In the genomic region with DNA sequence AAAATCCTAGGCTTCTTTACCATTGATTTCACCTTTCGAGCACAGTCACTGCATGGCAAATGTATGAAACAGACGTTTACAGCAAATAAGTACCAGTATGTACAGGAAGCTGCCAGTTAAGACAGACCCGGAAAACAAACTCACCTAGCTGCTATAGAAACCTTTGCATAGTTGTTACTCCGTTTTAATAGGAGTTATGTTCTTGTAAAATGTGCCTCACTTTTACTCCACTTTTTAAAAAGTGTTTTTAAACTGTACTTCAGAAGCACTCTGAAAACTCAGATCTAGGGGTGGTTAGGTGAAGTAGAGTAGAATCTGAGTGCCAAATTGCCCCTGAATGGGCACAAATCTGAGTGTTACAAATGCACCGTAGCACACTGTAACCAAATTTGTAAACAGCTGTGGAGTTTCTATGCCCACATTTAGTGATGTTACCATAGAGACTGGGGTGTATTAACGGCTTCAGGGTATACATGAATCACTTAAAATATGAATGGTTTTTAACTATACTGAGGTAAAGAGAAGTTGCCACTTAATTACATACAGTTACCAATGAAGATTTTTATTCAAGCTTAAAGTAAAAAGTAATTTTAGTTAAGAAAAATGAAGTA, we compare ENCODE assay signal across 12 cellular contexts. TPM values are rescaled to one million over a fixed set of nuclear protein-coding genes. Genes with fewer than 3 reads are reported as not detected.
DNase-seq lines count a peak whose midpoint lies in the region; ATAC-seq and TF ChIP-seq lines count a peak whose summit lies in the region.
"Had no signal": no experiment of that assay in that cellular context is flagged by ENCODE, and none has a peak within 500 bp of the region (broad histone marks: within the 10 kb centered on the region; RNA-seq: fewer than 3 reads in every experiment).

No MANE protein-coding gene starts in this region.

- peaks cover 70% of the 10 kb centered on the region for H3K36me3 Mint-ChIP-seq in activated naive CD4-positive, alpha-beta T cell treated with anti-CD3 and anti-CD28 coated beads, Interleukin-2, amount 10 ng/mL, durations not matched to agents 7 days and 5 days
- peaks cover 96% of the 10 kb centered on the region for H3K36me3 Mint-ChIP-seq in stimulated activated effector memory CD8-positive, alpha-beta T cell treated with anti-CD3 and anti-CD28 coated beads, Interleukin-12 subunit alpha, Interleukin-12 subunit beta, amount 100 ng/mL, for 72 hours

- POLR2A ChIA-PET in Panc1 (lab: Charles Lee), result no interaction called here

- H3K27ac Mint-ChIP-seq in activated naive CD4-positive, alpha-beta T cell treated with anti-CD3 and anti-CD28 coated beads, Interleukin-2, amount 10 ng/mL, durations not matched to agents 7 days and 5 days, result peak overlapping the region; percentile 84
- peak overlapping the region; percentile 60 for H3K27ac Mint-ChIP-seq in stimulated activated effector memory CD8-positive, alpha-beta T cell treated with anti-CD3 and anti-CD28 coated beads, Interleukin-12 subunit alpha, Interleukin-12 subunit beta, amount 100 ng/mL, for 72 hours

- 46% methylated on average over 6 of the region's 6 CpGs for WGBS in mammary epithelial cell (ENCODE audit: low coverage, missing lambda C conversion rate)
- 49 to 56% (median 50%) methylated on average over 6 of the region's 6 CpGs for WGBS in psoas muscle, 3 donors

- in situ Hi-C loops in Panc1 (cut with HindIII; ENCODE audit: low pct_unique_long_range_greater_than_20kb, low sequenced_read_pairs), result no loop called here
- in situ Hi-C loops in mammary epithelial cell (cut with MboI; ENCODE audit: low sequenced_read_pairs in 2 of 2), result no loop called here

- H3K9ac ChIP-seq in mammary epithelial cell (ENCODE audit: insufficient read depth, low read length), result no peak overlapping the region

- TF ChIP-seq CTCF in Panc1 (IDR thresholded peaks at IDR 0.05), result no peak
- no peak for TF ChIP-seq CTCF in mammary epithelial cell (conservative IDR thresholded peaks at IDR 0.05 in 1 of 2, IDR thresholded peaks at IDR 0.05 in 1 of 2; ENCODE audit: extremely low read depth in 1 of 2, insufficient read depth in 1 of 2, low read depth in 1 of 2, low read length in 2 of 2)
- TF ChIP-seq CTCF in psoas muscle (IDR thresholded peaks at IDR 0.05), result no peak

- H3K36me3 ChIP-seq in Panc1 (ENCODE audit: control insufficient read depth, insufficient read depth, low read length) (peaks cover 51% of the 10 kb centered on the region), mammary epithelial cell (ENCODE audit: insufficient read depth, low read length) (peaks cover 37% of the 10 kb centered on the region), psoas muscle (ENCODE audit: insufficient read depth in 1 of 2, low read depth in 1 of 2) (peaks cover 0 to 76% of the 10 kb centered on the region in 2 donors)
- peaks cover 34% of the 10 kb centered on the region for H3K36me3 ChIP-seq in effector memory CD4-positive, alpha-beta T cell (ENCODE audit: control insufficient read depth, insufficient read depth, low read length)

- BruUV-seq in Panc1 (replicated peaks; lab: Mats Ljungman, UMichigan) (TSS peak; percentile 48), mammary epithelial cell (replicated peaks; lab: Mats Ljungman, UMichigan) (no TSS peak)

- no peak overlapping the region for H3K4me3 Mint-ChIP-seq in activated naive CD4-positive, alpha-beta T cell treated with anti-CD3 and anti-CD28 coated beads, Interleukin-2, amount 10 ng/mL, durations not matched to agents 7 days and 5 days
- no peak overlapping the region for H3K4me3 Mint-ChIP-seq in stimulated activated effector memory CD8-positive, alpha-beta T cell treated with anti-CD3 and anti-CD28 coated beads, Interleukin-12 subunit alpha, Interleukin-12 subunit beta, amount 100 ng/mL, for 72 hours

- H3K9me3 Mint-ChIP-seq in activated naive CD4-positive, alpha-beta T cell treated with anti-CD3 and anti-CD28 coated beads, Interleukin-2, amount 10 ng/mL, durations not matched to agents 7 days and 5 days, result no peaks in the 10 kb centered on the region
- no peaks in the 10 kb centered on the region for H3K9me3 Mint-ChIP-seq in stimulated activated effector memory CD8-positive, alpha-beta T cell treated with anti-CD3 and anti-CD28 coated beads, Interleukin-12 subunit alpha, Interleukin-12 subunit beta, amount 100 ng/mL, for 72 hours

- no peak overlapping the region for H3K4me2 ChIP-seq in mammary epithelial cell (ENCODE audit: insufficient read depth, low read depth, low read length)

- no peaks in the 10 kb centered on the region for H3K79me2 ChIP-seq in mammary epithelial cell (ENCODE audit: insufficient read depth, low read length)

- DNase-seq in activated naive CD4-positive, alpha-beta T cell treated with anti-CD3 and anti-CD28 coated beads, Interleukin-2, amount 10 ng/mL, durations not matched to agents 7 days and 5 days, result no peak
- no peak for DNase-seq in activated naive CD4-positive, alpha-beta T cell (lab: John Stamatoyannopoulos, UW)
- DNase-seq in Panc1 (ENCODE audit: low read depth, low spot score), result no peak
- DNase-seq in effector memory CD4-positive, alpha-beta T cell, result no peak
- DNase-seq in stimulated activated effector memory CD8-positive, alpha-beta T cell treated with anti-CD3 and anti-CD28 coated beads, Interleukin-12 subunit alpha, Interleukin-12 subunit beta, amount 100 ng/mL, for 72 hours (ENCODE audit: low spot score in 2 of 2), result no peak
- no peak for DNase-seq in mammary epithelial cell
- no peak for DNase-seq in DMS 273 treated with DMSO at 0.1 percent for 48 hours (lab: John Stamatoyannopoulos, UW)
- no peak for DNase-seq in psoas muscle
- DNase-seq: activated CD4-positive, alpha-beta T cell treated with anti-CD3 and anti-CD28 coated beads for 48 hours; amniotic stem cell; NCI-H2081 treated with DMSO at 0.1 percent for 48 hours; stimulated activated CD4-positive, alpha-beta T cell treated with anti-CD3 and anti-CD28 coated beads, Interleukin-4, amount 100 ng/mL, for 24 hours had no signal

- H2AFZ ChIP-seq in mammary epithelial cell (ENCODE audit: low read depth, low read length), result no peak overlapping the region

- peaks cover 40% of the 10 kb centered on the region for H3K4me1 Mint-ChIP-seq in activated naive CD4-positive, alpha-beta T cell treated with anti-CD3 and anti-CD28 coated beads, Interleukin-2, amount 10 ng/mL, durations not matched to agents 7 days and 5 days
- H3K4me1 Mint-ChIP-seq in stimulated activated effector memory CD8-positive, alpha-beta T cell treated with anti-CD3 and anti-CD28 coated beads, Interleukin-12 subunit alpha, Interleukin-12 subunit beta, amount 100 ng/mL, for 72 hours, result peaks cover 24% of the 10 kb centered on the region

- no peak for ATAC-seq in Panc1
- peak; percentile 80 for ATAC-seq in stimulated activated effector memory CD8-positive, alpha-beta T cell treated with anti-CD3 and anti-CD28 coated beads, Interleukin-12 subunit alpha, Interleukin-12 subunit beta, amount 100 ng/mL, for 72 hours
- ATAC-seq in psoas muscle, result no peak

- H3K27me3 ChIP-seq in Panc1 (ENCODE audit: control insufficient read depth, insufficient read depth, low read length) (no peaks in the 10 kb centered on the region), mammary epithelial cell (ENCODE audit: insufficient read depth, low read length) (no peaks in the 10 kb centered on the region), psoas muscle (ENCODE audit: insufficient read depth in 3 of 3, low read length in 2 of 3) (no peaks in the 10 kb centered on the region)
- no peaks in the 10 kb centered on the region for H3K27me3 ChIP-seq in effector memory CD4-positive, alpha-beta T cell (replicated peaks; ENCODE audit: control insufficient read depth, insufficient read depth, low read length, poor library complexity, severe bottlenecking)

- dilution Hi-C loops in mammary epithelial cell (cut with HindIII; ENCODE audit: low sequenced_read_pairs), result no loop called here

- intact Hi-C loops in Panc1 (cut with micrococcal nuclease; ENCODE audit: unreplicated experiment) (no loop called here), mammary epithelial cell (cut with micrococcal nuclease) (no loop called here), psoas muscle (cut with DNase I) (no loop called here)

- H3K27me3 Mint-ChIP-seq in activated naive CD4-positive, alpha-beta T cell treated with anti-CD3 and anti-CD28 coated beads, Interleukin-2, amount 10 ng/mL, durations not matched to agents 7 days and 5 days, result no peaks in the 10 kb centered on the region

- H3K27ac ChIP-seq in Panc1 (ENCODE audit: low read length), result no peak overlapping the region
- peak overlapping the region; percentile 37 for H3K27ac ChIP-seq in effector memory CD4-positive, alpha-beta T cell (ENCODE audit: insufficient read depth, low read length, poor library complexity, severe bottlenecking)
- H3K27ac ChIP-seq in mammary epithelial cell (ENCODE audit: insufficient read depth, low read depth, low read length), result no peak overlapping the region
- no peak overlapping the region for H3K27ac ChIP-seq in psoas muscle

- no peaks in the 10 kb centered on the region for H3K9me3 ChIP-seq in Panc1 (ENCODE audit: control insufficient read depth, insufficient read depth, low read depth, low read length)
- no peaks in the 10 kb centered on the region for H3K9me3 ChIP-seq in effector memory CD4-positive, alpha-beta T cell (ENCODE audit: control insufficient read depth, low read length)
- H3K9me3 ChIP-seq in mammary epithelial cell (replicated peaks; ENCODE audit: insufficient read depth, low read length), result no peaks in the 10 kb centered on the region
- H3K9me3 ChIP-seq in psoas muscle, result no peaks in the 10 kb centered on the region

- H3K4me3 ChIP-seq in Panc1 (ENCODE audit: low read depth in 2 of 2, low read length in 2 of 2), result no peak overlapping the region
- H3K4me3 ChIP-seq in effector memory CD4-positive, alpha-beta T cell (ENCODE audit: insufficient read depth, low read depth, low read length, poor library complexity, severe bottlenecking), result no peak overlapping the region
- H3K4me3 ChIP-seq in mammary epithelial cell (replicated peaks in 1 of 3; ENCODE audit: insufficient read depth in 1 of 3, low read depth in 2 of 3, low read length in 3 of 3), result no peak overlapping the region
- H3K4me3 ChIP-seq in psoas muscle, result no peak overlapping the region

- H3K4me1 ChIP-seq in Panc1 (ENCODE audit: control insufficient read depth, insufficient read depth, low read length), result no peaks in the 10 kb centered on the region
- H3K4me1 ChIP-seq in effector memory CD4-positive, alpha-beta T cell (ENCODE audit: control insufficient read depth, insufficient read depth, low read length, poor library complexity, severe bottlenecking), result peaks cover 17% of the 10 kb centered on the region
- H3K4me1 ChIP-seq in mammary epithelial cell (ENCODE audit: insufficient read depth, low read length), result no peaks in the 10 kb centered on the region
- H3K4me1 ChIP-seq in psoas muscle, result no peaks in the 10 kb centered on the region

- no peaks in the 10 kb centered on the region for H4K20me1 ChIP-seq in mammary epithelial cell (ENCODE audit: insufficient read depth, low read length)

- CTCF ChIA-PET in activated naive CD4-positive, alpha-beta T cell treated with anti-CD3 and anti-CD28 coated beads, Interleukin-2, amount 10 ng/mL, durations not matched to agents 7 days and 5 days (lab: Charles Lee), result no interaction called here
- CTCF ChIA-PET in Panc1 (lab: Charles Lee), result no interaction called here
- CTCF ChIA-PET in mammary epithelial cell (lab: Charles Lee; ENCODE audit: low non-redundant PET), result no interaction called here

RNA-seq across cellular contexts. Expression of gene CNIH4, which starts 30.7 kb away (rescaled TPM):
- total RNA-seq in Panc1 (2021; ENCODE audit: unreplicated experiment) (53.8 TPM), mammary epithelial cell (10 to 100 TPM; 82.2 to 82.3 TPM), psoas muscle (10 to 100 TPM; 29.7 to 38.4 (median 34.3) TPM)
- 48.9 TPM for polyA plus RNA-seq in Panc1 (2012; ENCODE audit: insufficient read length)
- polyA plus RNA-seq in mammary epithelial cell (91.3 TPM), psoas muscle (100 to 1,000 TPM in 1 of 3 donors, 10 to 100 TPM in 2; 42.5 to 103 (median 48.2) TPM)
- polyA minus RNA-seq in mammary epithelial cell, result 42.8 TPM

RNA-seq across cellular contexts. Expression of gene WDR26, which starts 47.2 kb away (rescaled TPM):
- total RNA-seq in Panc1 (2021; ENCODE audit: unreplicated experiment), result 91.3 TPM
- 56.8 TPM for polyA plus RNA-seq in Panc1 (2012; ENCODE audit: insufficient read length)
- total RNA-seq in mammary epithelial cell, result 10 to 100 TPM; 56.5 to 74.5 TPM
- 24.1 TPM for polyA plus RNA-seq in mammary epithelial cell
- 93.5 TPM for polyA minus RNA-seq in mammary epithelial cell
- total RNA-seq in psoas muscle, result 100 to 1,000 TPM in 3 of 4 donors, 10 to 100 TPM in 1; 82.4 to 114 (median 107) TPM
- polyA plus RNA-seq in psoas muscle, result 10 to 100 TPM; 29.1 to 68.0 (median 35.2) TPM

RNA-seq across cellular contexts. Expression of gene NVL, which starts 57.4 kb away (rescaled TPM):
- total RNA-seq in Panc1 (2021; ENCODE audit: unreplicated experiment), result 25.0 TPM
- polyA plus RNA-seq in Panc1 (2012; ENCODE audit: insufficient read length), result 10.4 TPM
- total RNA-seq in mammary epithelial cell, result 10 to 100 TPM; 24.3 to 28.8 TPM
- polyA plus RNA-seq in mammary epithelial cell, result 16.8 TPM
- polyA minus RNA-seq in mammary epithelial cell, result 24.4 TPM
- 10 to 100 TPM in 1 of 4 donors, 1 to 10 TPM in 3; 6.3 to 11.0 (median 8.1) TPM for total RNA-seq in psoas muscle
- polyA plus RNA-seq in psoas muscle, result 1 to 10 TPM; 7.0 to 10.0 (median 8.2) TPM
